In the genomic region with DNA sequence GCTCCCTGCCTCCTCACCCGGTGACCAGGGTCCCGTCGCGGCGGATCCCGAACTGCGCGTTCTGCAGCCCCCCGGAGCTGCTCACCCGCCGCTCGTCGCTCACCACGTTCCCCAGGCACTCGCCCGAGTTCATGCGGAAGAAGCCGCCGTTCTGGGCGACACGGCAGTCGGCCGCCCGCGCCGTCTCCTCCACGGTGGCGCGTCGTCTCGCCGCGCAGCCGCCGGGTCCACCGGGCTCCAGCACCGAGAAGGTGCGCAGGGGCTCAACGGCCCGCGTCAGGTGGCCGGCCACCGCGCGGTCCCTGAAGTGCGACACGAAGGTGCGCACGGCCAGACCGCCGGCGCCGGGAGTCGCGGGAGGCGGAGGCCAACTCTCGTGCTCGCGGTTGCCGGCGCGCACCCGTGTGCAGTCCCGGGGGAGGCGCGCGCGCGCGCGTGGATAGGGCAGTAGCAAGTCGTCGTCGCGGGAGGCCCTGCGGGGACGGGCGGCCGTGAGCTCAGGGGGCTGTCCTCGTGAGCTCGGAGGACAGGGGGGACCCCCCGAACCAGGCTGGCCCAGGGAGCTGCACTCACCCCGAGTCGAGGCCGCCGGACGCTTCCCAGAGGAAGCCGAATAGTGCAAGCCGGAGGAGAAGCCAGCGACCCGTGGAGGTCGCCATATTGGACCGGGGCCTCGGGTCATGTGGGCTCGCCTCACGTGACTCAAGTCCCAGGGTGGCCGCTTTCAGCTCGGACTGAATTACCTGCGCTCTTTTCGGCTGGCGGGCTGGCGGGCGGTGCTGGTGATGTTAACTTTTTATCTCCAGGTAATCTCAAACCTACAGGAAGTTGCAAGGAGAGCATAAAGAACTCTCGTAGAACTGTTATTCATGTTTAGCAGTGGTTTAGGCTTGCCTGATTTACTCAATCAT, we compare ENCODE assay signal across 1 cellular context.
TF ChIP-seq lines count a peak whose summit lies in the region.

A gene with protein sequence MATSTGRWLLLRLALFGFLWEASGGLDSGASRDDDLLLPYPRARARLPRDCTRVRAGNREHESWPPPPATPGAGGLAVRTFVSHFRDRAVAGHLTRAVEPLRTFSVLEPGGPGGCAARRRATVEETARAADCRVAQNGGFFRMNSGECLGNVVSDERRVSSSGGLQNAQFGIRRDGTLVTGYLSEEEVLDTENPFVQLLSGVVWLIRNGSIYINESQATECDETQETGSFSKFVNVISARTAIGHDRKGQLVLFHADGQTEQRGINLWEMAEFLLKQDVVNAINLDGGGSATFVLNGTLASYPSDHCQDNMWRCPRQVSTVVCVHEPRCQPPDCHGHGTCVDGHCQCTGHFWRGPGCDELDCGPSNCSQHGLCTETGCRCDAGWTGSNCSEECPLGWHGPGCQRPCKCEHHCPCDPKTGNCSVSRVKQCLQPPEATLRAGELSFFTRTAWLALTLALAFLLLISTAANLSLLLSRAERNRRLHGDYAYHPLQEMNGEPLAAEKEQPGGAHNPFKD (minus strand): TSS at position 680 of the 911 bp plus-strand sequence. CDS start 21 bp downstream, at position 659.

TF ChIP-seq in HepG2, 621 proteins besides CTCF, POLR2A, EP300 and RAD21 (continued from another document and continues in another):
- TF ChIP-seq, protein P1, sequence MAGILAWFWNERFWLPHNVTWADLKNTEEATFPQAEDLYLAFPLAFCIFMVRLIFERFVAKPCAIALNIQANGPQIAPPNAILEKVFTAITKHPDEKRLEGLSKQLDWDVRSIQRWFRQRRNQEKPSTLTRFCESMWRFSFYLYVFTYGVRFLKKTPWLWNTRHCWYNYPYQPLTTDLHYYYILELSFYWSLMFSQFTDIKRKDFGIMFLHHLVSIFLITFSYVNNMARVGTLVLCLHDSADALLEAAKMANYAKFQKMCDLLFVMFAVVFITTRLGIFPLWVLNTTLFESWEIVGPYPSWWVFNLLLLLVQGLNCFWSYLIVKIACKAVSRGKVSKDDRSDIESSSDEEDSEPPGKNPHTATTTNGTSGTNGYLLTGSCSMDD (CRISPR knock-in tag; IDR thresholded peaks at IDR 0.05): no peak; the same call in none of the 2 replicates
- TF ChIP-seq ZFP62 (CRISPR knock-in tag; IDR thresholded peaks at IDR 0.05) (no peak; the same call in 1 of the 2 replicates), AGO2 (optimal IDR thresholded peaks at IDR 0.05; ENCODE audit: low read depth, low read length) (peak; percentile 92), ZNF296 (CRISPR knock-in tag; conservative IDR thresholded peaks at IDR 0.05) (no peak; the same call in 1 of the 2 replicates), TEAD2 (CRISPR knock-in tag; IDR thresholded peaks at IDR 0.05) (peak; percentile 50), TBX2 (CRISPR knock-in tag; IDR thresholded peaks at IDR 0.05; ENCODE audit: borderline replicate concordance) (peak; percentile 71; the same call in 1 of the 2 replicates), RAD51 (IDR thresholded peaks at IDR 0.05; ENCODE audit: borderline replicate concordance) (peak; percentile 99), ZFYVE20 (CRISPR knock-in tag; IDR thresholded peaks at IDR 0.05; ENCODE audit: borderline replicate concordance, low read depth) (peak; percentile 43; the same call in 1 of the 2 replicates), SP4 (CRISPR knock-in tag; IDR thresholded peaks at IDR 0.05) (peak; percentile 90), MIXL1 (CRISPR knock-in tag; IDR thresholded peaks at IDR 0.05) (peak; percentile 87), ZNF557 (CRISPR knock-in tag; IDR thresholded peaks at IDR 0.05) (peak; percentile 89; the same call in 1 of the 2 replicates), KDM3A (CRISPR knock-in tag; IDR thresholded peaks at IDR 0.05; ENCODE audit: low read depth) (peak; percentile 76; the same call in 1 of the 2 replicates), BORCS8-MEF2B (CRISPR knock-in tag; IDR thresholded peaks at IDR 0.05) (peak; percentile 89), ZIK1 (CRISPR knock-in tag; IDR thresholded peaks at IDR 0.05; ENCODE audit: borderline replicate concordance, low read depth) (peak; percentile 36; the same call in 1 of the 2 replicates), NFYB (CRISPR knock-in tag; IDR thresholded peaks at IDR 0.05) (no peak; the same call in 1 of the 2 replicates), ZSCAN20 (CRISPR knock-in tag; IDR thresholded peaks at IDR 0.05; ENCODE audit: borderline replicate concordance) (peak; percentile 90), GABPA (IDR thresholded peaks at IDR 0.05; ENCODE audit: low read depth, low read length) (no peak), GABPA (CRISPR knock-in tag; IDR thresholded peaks at IDR 0.05; ENCODE audit: low read depth) (peak; percentile 78), SMAD3 (CRISPR knock-in tag; IDR thresholded peaks at IDR 0.05) (peak; percentile 86; the same call in 1 of the 2 replicates), NR2F2 (IDR thresholded peaks at IDR 0.05; ENCODE audit: borderline replicate concordance, low read depth) (peak; percentile 36; the same call in 1 of the 2 replicates), YY1 (IDR thresholded peaks at IDR 0.05; ENCODE audit: insufficient read depth, insufficient replicate concordance, low read depth, low read length) (peak; percentile 100)
- TF ChIP-seq, protein P2, sequence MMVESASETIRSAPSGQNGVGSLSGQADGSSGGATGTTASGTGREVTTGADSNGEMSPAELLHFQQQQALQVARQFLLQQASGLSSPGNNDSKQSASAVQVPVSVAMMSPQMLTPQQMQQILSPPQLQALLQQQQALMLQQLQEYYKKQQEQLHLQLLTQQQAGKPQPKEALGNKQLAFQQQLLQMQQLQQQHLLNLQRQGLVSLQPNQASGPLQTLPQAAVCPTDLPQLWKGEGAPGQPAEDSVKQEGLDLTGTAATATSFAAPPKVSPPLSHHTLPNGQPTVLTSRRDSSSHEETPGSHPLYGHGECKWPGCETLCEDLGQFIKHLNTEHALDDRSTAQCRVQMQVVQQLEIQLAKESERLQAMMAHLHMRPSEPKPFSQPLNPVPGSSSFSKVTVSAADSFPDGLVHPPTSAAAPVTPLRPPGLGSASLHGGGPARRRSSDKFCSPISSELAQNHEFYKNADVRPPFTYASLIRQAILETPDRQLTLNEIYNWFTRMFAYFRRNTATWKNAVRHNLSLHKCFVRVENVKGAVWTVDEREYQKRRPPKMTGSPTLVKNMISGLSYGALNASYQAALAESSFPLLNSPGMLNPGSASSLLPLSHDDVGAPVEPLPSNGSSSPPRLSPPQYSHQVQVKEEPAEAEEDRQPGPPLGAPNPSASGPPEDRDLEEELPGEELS (CRISPR knock-in tag; IDR thresholded peaks at IDR 0.05): peak; percentile 74
- TF ChIP-seq, protein P3, sequence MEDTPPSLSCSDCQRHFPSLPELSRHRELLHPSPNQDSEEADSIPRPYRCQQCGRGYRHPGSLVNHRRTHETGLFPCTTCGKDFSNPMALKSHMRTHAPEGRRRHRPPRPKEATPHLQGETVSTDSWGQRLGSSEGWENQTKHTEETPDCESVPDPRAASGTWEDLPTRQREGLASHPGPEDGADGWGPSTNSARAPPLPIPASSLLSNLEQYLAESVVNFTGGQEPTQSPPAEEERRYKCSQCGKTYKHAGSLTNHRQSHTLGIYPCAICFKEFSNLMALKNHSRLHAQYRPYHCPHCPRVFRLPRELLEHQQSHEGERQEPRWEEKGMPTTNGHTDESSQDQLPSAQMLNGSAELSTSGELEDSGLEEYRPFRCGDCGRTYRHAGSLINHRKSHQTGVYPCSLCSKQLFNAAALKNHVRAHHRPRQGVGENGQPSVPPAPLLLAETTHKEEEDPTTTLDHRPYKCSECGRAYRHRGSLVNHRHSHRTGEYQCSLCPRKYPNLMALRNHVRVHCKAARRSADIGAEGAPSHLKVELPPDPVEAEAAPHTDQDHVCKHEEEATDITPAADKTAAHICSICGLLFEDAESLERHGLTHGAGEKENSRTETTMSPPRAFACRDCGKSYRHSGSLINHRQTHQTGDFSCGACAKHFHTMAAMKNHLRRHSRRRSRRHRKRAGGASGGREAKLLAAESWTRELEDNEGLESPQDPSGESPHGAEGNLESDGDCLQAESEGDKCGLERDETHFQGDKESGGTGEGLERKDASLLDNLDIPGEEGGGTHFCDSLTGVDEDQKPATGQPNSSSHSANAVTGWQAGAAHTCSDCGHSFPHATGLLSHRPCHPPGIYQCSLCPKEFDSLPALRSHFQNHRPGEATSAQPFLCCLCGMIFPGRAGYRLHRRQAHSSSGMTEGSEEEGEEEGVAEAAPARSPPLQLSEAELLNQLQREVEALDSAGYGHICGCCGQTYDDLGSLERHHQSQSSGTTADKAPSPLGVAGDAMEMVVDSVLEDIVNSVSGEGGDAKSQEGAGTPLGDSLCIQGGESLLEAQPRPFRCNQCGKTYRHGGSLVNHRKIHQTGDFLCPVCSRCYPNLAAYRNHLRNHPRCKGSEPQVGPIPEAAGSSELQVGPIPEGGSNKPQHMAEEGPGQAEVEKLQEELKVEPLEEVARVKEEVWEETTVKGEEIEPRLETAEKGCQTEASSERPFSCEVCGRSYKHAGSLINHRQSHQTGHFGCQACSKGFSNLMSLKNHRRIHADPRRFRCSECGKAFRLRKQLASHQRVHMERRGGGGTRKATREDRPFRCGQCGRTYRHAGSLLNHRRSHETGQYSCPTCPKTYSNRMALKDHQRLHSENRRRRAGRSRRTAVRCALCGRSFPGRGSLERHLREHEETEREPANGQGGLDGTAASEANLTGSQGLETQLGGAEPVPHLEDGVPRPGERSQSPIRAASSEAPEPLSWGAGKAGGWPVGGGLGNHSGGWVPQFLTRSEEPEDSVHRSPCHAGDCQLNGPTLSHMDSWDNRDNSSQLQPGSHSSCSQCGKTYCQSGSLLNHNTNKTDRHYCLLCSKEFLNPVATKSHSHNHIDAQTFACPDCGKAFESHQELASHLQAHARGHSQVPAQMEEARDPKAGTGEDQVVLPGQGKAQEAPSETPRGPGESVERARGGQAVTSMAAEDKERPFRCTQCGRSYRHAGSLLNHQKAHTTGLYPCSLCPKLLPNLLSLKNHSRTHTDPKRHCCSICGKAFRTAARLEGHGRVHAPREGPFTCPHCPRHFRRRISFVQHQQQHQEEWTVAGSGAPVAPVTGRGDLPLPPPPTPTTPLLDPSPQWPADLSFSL (CRISPR knock-in tag; IDR thresholded peaks at IDR 0.05): 0 out of 2 replicates have a peak, but pooled peaks have one; percentile 36
- TF ChIP-seq, protein P4, sequence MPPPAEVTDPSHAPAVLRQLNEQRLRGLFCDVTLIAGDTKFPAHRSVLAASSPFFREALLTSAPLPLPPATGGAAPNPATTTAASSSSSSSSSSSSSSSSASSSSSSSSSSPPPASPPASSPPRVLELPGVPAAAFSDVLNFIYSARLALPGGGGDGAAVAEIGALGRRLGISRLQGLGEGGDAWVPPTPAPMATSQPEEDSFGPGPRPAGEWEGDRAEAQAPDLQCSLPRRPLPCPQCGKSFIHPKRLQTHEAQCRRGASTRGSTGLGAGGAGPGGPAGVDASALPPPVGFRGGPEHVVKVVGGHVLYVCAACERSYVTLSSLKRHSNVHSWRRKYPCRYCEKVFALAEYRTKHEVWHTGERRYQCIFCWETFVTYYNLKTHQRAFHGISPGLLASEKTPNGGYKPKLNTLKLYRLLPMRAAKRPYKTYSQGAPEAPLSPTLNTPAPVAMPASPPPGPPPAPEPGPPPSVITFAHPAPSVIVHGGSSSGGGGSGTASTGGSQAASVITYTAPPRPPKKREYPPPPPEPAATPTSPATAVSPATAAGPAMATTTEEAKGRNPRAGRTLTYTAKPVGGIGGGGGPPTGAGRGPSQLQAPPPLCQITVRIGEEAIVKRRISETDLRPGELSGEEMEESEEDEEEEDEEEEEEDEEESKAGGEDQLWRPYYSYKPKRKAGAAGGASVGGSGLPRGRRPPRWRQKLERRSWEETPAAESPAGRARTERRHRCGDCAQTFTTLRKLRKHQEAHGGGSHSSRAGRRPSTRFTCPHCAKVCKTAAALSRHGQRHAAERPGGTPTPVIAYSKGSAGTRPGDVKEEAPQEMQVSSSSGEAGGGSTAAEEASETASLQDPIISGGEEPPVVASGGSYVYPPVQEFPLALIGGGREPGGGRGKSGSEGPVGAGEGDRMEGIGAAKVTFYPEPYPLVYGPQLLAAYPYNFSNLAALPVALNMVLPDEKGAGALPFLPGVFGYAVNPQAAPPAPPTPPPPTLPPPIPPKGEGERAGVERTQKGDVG (CRISPR knock-in tag; IDR thresholded peaks at IDR 0.05; ENCODE audit: borderline replicate concordance): no peak; the same call in 1 of the 2 replicates
- TF ChIP-seq, protein P5, sequence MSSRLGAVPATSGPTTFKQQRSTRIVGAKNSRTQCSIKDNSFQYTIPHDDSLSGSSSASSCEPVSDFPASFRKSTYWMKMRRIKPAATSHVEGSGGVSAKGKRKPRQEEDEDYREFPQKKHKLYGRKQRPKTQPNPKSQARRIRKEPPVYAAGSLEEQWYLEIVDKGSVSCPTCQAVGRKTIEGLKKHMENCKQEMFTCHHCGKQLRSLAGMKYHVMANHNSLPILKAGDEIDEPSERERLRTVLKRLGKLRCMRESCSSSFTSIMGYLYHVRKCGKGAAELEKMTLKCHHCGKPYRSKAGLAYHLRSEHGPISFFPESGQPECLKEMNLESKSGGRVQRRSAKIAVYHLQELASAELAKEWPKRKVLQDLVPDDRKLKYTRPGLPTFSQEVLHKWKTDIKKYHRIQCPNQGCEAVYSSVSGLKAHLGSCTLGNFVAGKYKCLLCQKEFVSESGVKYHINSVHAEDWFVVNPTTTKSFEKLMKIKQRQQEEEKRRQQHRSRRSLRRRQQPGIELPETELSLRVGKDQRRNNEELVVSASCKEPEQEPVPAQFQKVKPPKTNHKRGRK (CRISPR knock-in tag; IDR thresholded peaks at IDR 0.05): no peak; the same call in 1 of the 2 replicates
- TF ChIP-seq, protein P6, sequence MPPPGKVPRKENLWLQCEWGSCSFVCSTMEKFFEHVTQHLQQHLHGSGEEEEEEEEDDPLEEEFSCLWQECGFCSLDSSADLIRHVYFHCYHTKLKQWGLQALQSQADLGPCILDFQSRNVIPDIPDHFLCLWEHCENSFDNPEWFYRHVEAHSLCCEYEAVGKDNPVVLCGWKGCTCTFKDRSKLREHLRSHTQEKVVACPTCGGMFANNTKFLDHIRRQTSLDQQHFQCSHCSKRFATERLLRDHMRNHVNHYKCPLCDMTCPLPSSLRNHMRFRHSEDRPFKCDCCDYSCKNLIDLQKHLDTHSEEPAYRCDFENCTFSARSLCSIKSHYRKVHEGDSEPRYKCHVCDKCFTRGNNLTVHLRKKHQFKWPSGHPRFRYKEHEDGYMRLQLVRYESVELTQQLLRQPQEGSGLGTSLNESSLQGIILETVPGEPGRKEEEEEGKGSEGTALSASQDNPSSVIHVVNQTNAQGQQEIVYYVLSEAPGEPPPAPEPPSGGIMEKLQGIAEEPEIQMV (CRISPR knock-in tag; IDR thresholded peaks at IDR 0.05; ENCODE audit: low read depth): no peak; the same call in 1 of the 2 replicates
